ENCODE assay signal across 21 cellular contexts in genomic region chr18:10350661-10351060, GRCh38.
DNase-seq lines count a peak whose midpoint lies in the region; ATAC-seq and TF ChIP-seq lines count a peak whose summit lies in the region.
"Had no signal": no experiment of that assay in that cellular context is flagged by ENCODE, and none has a peak within 500 bp of the region (broad histone marks: within the 10 kb centered on the region; RNA-seq: fewer than 3 reads in every experiment).

No MANE protein-coding gene starts in this region.

- H3K4me1 ChIP-seq in BLaER1, result peaks cover 42% of the 10 kb centered on the region
- H3K4me1 ChIP-seq in IMR-90 (ENCODE audit: control insufficient read depth, insufficient read depth, low read length), result peaks cover 20% of the 10 kb centered on the region
- H3K4me1 ChIP-seq in esophagus squamous epithelium, result peaks cover 0 to 40% (median 19%) of the 10 kb centered on the region in 3 donors
- no peaks in the 10 kb centered on the region for H3K4me1 ChIP-seq in neural progenitor cell
- H3K4me1 ChIP-seq in lower lobe of right lung, result peaks cover 15% of the 10 kb centered on the region

- H2BK20ac ChIP-seq in IMR-90 (ENCODE audit: low read depth, low read length), result peak overlapping the region; percentile 83

- peak overlapping the region; percentile 28; the same call in 1 of the 2 replicates for H3K18ac ChIP-seq in IMR-90 (ENCODE audit: low read depth, low read length)

- H3K79me2 ChIP-seq in neural progenitor cell (ENCODE audit: low read depth), result no peaks in the 10 kb centered on the region

- peak overlapping the region in 1 of 2 experiments; percentile 74; a peak in 2 of 4 replicates for H4K8ac ChIP-seq in IMR-90 (ENCODE audit: low read depth in 2 of 2, low read length in 2 of 2)

- dilution Hi-C loops in IMR-90 (cut with HindIII; ENCODE audit: low sequenced_read_pairs, unreplicated experiment), result no loop called here

- no peaks in the 10 kb centered on the region for H3K79me1 ChIP-seq in IMR-90 (ENCODE audit: low read depth in 1 of 2, low read length in 2 of 2)

- TF ChIP-seq POLR2A in IMR-90 (IDR thresholded peaks at IDR 0.05; ENCODE audit: low read depth, low read length) (no peak), esophagus squamous epithelium (IDR thresholded peaks at IDR 0.05) (no peak)

- peak overlapping the region; percentile 55; the same call in 2 of the 3 replicates for H2BK15ac ChIP-seq in IMR-90 (ENCODE audit: low read depth, low read length)

- no peaks in the 10 kb centered on the region for H3K36me3 Mint-ChIP-seq in neural progenitor cell
- H3K36me3 Mint-ChIP-seq: CD4-positive, alpha-beta memory T cell had no signal

- H3K4me2 ChIP-seq in BLaER1 (peak overlapping the region; percentile 61), IMR-90 (ENCODE audit: low read depth, low read length) (no peak overlapping the region), neural progenitor cell (no peak overlapping the region)

- no peak for DNase-seq in IMR-90
- no peak for DNase-seq in esophagus squamous epithelium (lab: John Stamatoyannopoulos, UW)
- no peak for DNase-seq in neural progenitor cell (ENCODE audit: low spot score)
- no peak for DNase-seq in SIG-M5 (lab: John Stamatoyannopoulos, UW)
- DNase-seq in NCI-H146 (lab: John Stamatoyannopoulos, UW), result no peak
- no peak for DNase-seq in lower lobe of right lung
- DNase-seq: C1 segment of cervical spinal cord; Caco-2; CD4-positive, alpha-beta memory T cell; GDM1; H7; KBM-7; MG63; NCI-H1105 treated with DMSO at 0.1 percent for 48 hours; NCI-H2029; NCI-H446; NCI-H524 treated with DMSO at 0.1 percent for 48 hours; NCI-H774; SJCRH30 had no signal

- no peaks in the 10 kb centered on the region for H3F3A ChIP-seq in neural progenitor cell (ENCODE audit: low read depth)

- peaks cover 39% of the 10 kb centered on the region for H3K4me1 Mint-ChIP-seq in neural progenitor cell
- H3K4me1 Mint-ChIP-seq: CD4-positive, alpha-beta memory T cell had no signal

- peaks cover 3% of the 10 kb centered on the region for H3K27me3 Mint-ChIP-seq in neural progenitor cell (ENCODE audit: insufficient read depth, low read depth)

- H2BK120ac ChIP-seq in IMR-90 (ENCODE audit: low read depth, low read length), result peak overlapping the region; percentile 80

- H3K27ac Mint-ChIP-seq in neural progenitor cell, result peak overlapping the region; percentile 58
- H3K27ac Mint-ChIP-seq: CD4-positive, alpha-beta memory T cell had no signal

- H3K14ac ChIP-seq in IMR-90 (replicated peaks; ENCODE audit: low read depth, low read length), result peak overlapping the region; percentile 63

- BruUV-seq in IMR-90 (replicated peaks; lab: Mats Ljungman, UMichigan), result no TSS peak

- TF ChIP-seq CTCF in IMR-90 (conservative IDR thresholded peaks at IDR 0.05; ENCODE audit: low read depth, low read length), result no peak
- TF ChIP-seq CTCF in esophagus squamous epithelium (IDR thresholded peaks at IDR 0.05), result no peak
- TF ChIP-seq CTCF in neural progenitor cell (IDR thresholded peaks at IDR 0.05), result no peak
- no peak for TF ChIP-seq CTCF in lower lobe of right lung (IDR thresholded peaks at IDR 0.05)

- H4K20me1 ChIP-seq in BLaER1 (no peaks in the 10 kb centered on the region), IMR-90 (ENCODE audit: insufficient read depth, low read length) (no peaks in the 10 kb centered on the region), neural progenitor cell (ENCODE audit: low read depth) (no peaks in the 10 kb centered on the region)

- H3K4me3 Mint-ChIP-seq in neural progenitor cell, result no peak overlapping the region
- H3K4me3 Mint-ChIP-seq: CD4-positive, alpha-beta memory T cell had no signal

- H4K5ac ChIP-seq in IMR-90 (ENCODE audit: low read depth, low read length), result peak overlapping the region; percentile 47; the same call in 1 of the 2 replicates

- no peaks in the 10 kb centered on the region for H3K36me3 ChIP-seq in BLaER1
- H3K36me3 ChIP-seq in IMR-90 (ENCODE audit: control insufficient read depth, insufficient read depth, low read length), result no peaks in the 10 kb centered on the region
- H3K36me3 ChIP-seq in esophagus squamous epithelium, result no peaks in the 10 kb centered on the region
- no peaks in the 10 kb centered on the region for H3K36me3 ChIP-seq in neural progenitor cell
- H3K36me3 ChIP-seq in lower lobe of right lung, result no peaks in the 10 kb centered on the region
- H3K36me3 ChIP-seq: MG63, SJCRH30 had no signal

- H3K9ac ChIP-seq in BLaER1, result no peak overlapping the region; the same call in 1 of the 2 replicates
- no peak overlapping the region for H3K9ac ChIP-seq in IMR-90 (ENCODE audit: low read depth, low read length)
- no peak overlapping the region for H3K9ac ChIP-seq in neural progenitor cell

- H3K4me3 ChIP-seq in BLaER1, result no peak overlapping the region
- H3K4me3 ChIP-seq in IMR-90 (ENCODE audit: insufficient read depth, low read depth, low read length), result no peak overlapping the region
- no peak overlapping the region for H3K4me3 ChIP-seq in esophagus squamous epithelium
- H3K4me3 ChIP-seq in neural progenitor cell, result no peak overlapping the region
- no peak overlapping the region for H3K4me3 ChIP-seq in lower lobe of right lung
- H3K4me3 ChIP-seq: MG63, SJCRH30 had no signal

- peak overlapping the region; percentile 84 for H2AK5ac ChIP-seq in IMR-90 (ENCODE audit: low read depth, low read length)

- H3K27ac ChIP-seq in BLaER1 (peak overlapping the region; percentile 26), IMR-90 (ENCODE audit: insufficient read depth, low read length) (no peak overlapping the region), esophagus squamous epithelium (peak overlapping the region in 3 of 4 donors; percentile 68 to 84 (median 76)), neural progenitor cell (no peak overlapping the region), lower lobe of right lung (no peak overlapping the region)
- H3K27ac ChIP-seq: SJCRH30 had no signal

- no peak for TF ChIP-seq RAD21 in IMR-90 (IDR thresholded peaks at IDR 0.05; ENCODE audit: low read length)

- peak overlapping the region; percentile 73 for H4K91ac ChIP-seq in IMR-90 (ENCODE audit: insufficient read depth, low read depth, low read length)

- 100% methylated on average over 1 of the region's 10 CpGs; no CpG with 5 or more reads in 1 of the 2 experiments for WGBS in IMR-90 (ENCODE audit: extremely low coverage in 2 of 2, insufficient read length in 1 of 2), 2 experiments
- 80 to 82% methylated on average over 4 to 10 of the region's 10 CpGs for WGBS in esophagus squamous epithelium, 2 donors

- POLR2A ChIA-PET in IMR-90 (lab: Charles Lee; ENCODE audit: unreplicated experiment), result no interaction called here

- no peak overlapping the region for H3K56ac ChIP-seq in IMR-90 (ENCODE audit: extremely low read depth, insufficient read depth, low read length)

- H3K9me1 ChIP-seq in IMR-90 (ENCODE audit: insufficient read depth, low read length), result peaks cover 23% of the 10 kb centered on the region

- in situ Hi-C loops in IMR-90 (cut with MboI; ENCODE audit: low sequenced_read_pairs), result no loop called here

- H2AFZ ChIP-seq in IMR-90 (replicated peaks; ENCODE audit: low read length, poor library complexity) (no peak overlapping the region), neural progenitor cell (replicated peaks) (no peak overlapping the region)

- H3K9me3 ChIP-seq in BLaER1 (peaks cover 4% of the 10 kb centered on the region; the same call in 1 of the 2 replicates), IMR-90 (ENCODE audit: control insufficient read depth, insufficient read depth, low read length) (no peaks in the 10 kb centered on the region), esophagus squamous epithelium (no peaks in the 10 kb centered on the region), neural progenitor cell (ENCODE audit: low read depth) (no peaks in the 10 kb centered on the region), lower lobe of right lung (no peaks in the 10 kb centered on the region)
- H3K9me3 ChIP-seq: Caco-2, MG63, SJCRH30 had no signal

- ATAC-seq in IMR-90 (ENCODE audit: low read depth) (no peak), HG03520 (IDR thresholded peaks at IDR 0.05; ENCODE audit: unreplicated experiment) (no peak), lower lobe of right lung (no peak)

- H3K23ac ChIP-seq in IMR-90 (ENCODE audit: low read depth, low read length), result peak overlapping the region; percentile 56; the same call in 1 of the 2 replicates

- CTCF ChIA-PET in IMR-90 (lab: Yijun Ruan, JAX), result no interaction called here

- intact Hi-C loops in IMR-90 (cut with micrococcal nuclease) (loop anchor here (10.0 kb wide), 1 partner anchor 376 kb away; no protein-coding TSS in a partner anchor), esophagus squamous epithelium (cut with DNase I) (no loop called here), lower lobe of right lung (cut with DNase I) (no loop called here)

- H3K27me3 ChIP-seq in BLaER1, result no peaks in the 10 kb centered on the region
- no peaks in the 10 kb centered on the region for H3K27me3 ChIP-seq in IMR-90 (ENCODE audit: control insufficient read depth, insufficient read depth, low read length)
- no peaks in the 10 kb centered on the region for H3K27me3 ChIP-seq in esophagus squamous epithelium
- no peaks in the 10 kb centered on the region for H3K27me3 ChIP-seq in neural progenitor cell
- no peaks in the 10 kb centered on the region for H3K27me3 ChIP-seq in lower lobe of right lung (ENCODE audit: low read depth)
- H3K27me3 ChIP-seq: MG63, SJCRH30 had no signal

- H3K9me3 Mint-ChIP-seq in neural progenitor cell, result peaks cover 9% of the 10 kb centered on the region

- peak overlapping the region; percentile 79 for H3K4ac ChIP-seq in IMR-90 (ENCODE audit: low read depth, low read length)

- H2BK5ac ChIP-seq in IMR-90 (ENCODE audit: low read depth, low read length, poor library complexity, severe bottlenecking), result peak overlapping the region; percentile 47

- H2AK9ac ChIP-seq in IMR-90 (replicated peaks; ENCODE audit: low read depth, low read length, poor library complexity), result peak overlapping the region; percentile 11

TF ChIP-seq in IMR-90, 13 proteins besides CTCF, POLR2A, EP300 and RAD21 (continues in another document):
- TF ChIP-seq RCOR1 (IDR thresholded peaks at IDR 0.05; ENCODE audit: insufficient replicate concordance, low read length) (no peak), MAZ (IDR thresholded peaks at IDR 0.05; ENCODE audit: borderline replicate concordance, low read depth, low read length) (no peak), BHLHE40 (IDR thresholded peaks at IDR 0.05; ENCODE audit: low read depth, low read length) (no peak), MXI1 (IDR thresholded peaks at IDR 0.05; ENCODE audit: borderline replicate concordance, low read depth, low read length) (no peak), MAFK (IDR thresholded peaks at IDR 0.05; ENCODE audit: low read depth, low read length) (no peak), RFX5 (IDR thresholded peaks at IDR 0.05; ENCODE audit: low read depth, low read length) (no peak), NFE2L2 (IDR thresholded peaks at IDR 0.05; ENCODE audit: low read depth, low read length) (no peak)
- TF ChIP-seq, protein P1, sequence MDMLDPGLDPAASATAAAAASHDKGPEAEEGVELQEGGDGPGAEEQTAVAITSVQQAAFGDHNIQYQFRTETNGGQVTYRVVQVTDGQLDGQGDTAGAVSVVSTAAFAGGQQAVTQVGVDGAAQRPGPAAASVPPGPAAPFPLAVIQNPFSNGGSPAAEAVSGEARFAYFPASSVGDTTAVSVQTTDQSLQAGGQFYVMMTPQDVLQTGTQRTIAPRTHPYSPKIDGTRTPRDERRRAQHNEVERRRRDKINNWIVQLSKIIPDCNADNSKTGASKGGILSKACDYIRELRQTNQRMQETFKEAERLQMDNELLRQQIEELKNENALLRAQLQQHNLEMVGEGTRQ (IDR thresholded peaks at IDR 0.05; ENCODE audit: low read depth, low read length), result no peak

Comparison
In these comparisons a context has a peak if more than half of its experiments do, and no peak if none do; other contexts are left out.
1. H3K27ac ChIP-seq: peak in BLaER1 (single experiment) and esophagus squamous epithelium (3 of 4); none in IMR-90 (single experiment), neural progenitor cell (single experiment) and lower lobe of right lung (single experiment).